22 cellular contexts compared by ENCODE assay signal in the genomic region with DNA sequence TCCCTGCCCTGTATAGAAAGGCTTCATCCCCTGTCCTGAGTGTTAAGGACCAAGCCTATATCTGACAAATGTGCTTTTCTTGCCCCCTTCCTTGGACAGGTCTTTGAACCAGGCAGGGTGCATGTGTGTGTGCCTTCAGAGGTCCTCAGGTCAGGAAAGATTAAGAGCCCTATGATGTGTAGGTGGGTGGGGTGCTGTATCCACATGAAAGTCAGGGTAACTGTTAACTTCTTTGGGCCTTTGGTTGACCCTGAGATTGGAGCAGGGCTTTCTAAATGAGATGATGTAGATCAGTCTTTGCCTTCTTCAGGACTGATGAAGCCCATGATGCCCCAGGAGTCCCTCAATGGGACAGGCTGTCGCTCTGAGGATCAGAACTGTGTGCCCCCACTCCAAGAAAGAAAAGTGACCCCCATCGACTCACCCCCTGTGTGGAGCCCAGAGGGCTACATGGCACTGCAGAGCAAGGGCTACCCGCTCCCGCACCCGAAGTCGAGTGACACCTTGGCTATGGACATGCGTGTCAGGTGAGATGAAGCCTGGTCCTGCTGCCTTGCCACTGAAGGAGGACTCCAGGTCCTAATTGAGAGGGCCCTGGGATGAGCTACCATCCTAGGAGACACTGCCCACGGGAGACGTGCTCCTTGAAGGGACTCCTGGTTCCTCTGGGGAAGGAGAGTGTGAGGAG. TPM values are rescaled to one million over a fixed set of nuclear protein-coding genes. Genes with fewer than 3 reads are reported as not detected.
DNase-seq lines count a peak whose midpoint lies in the region; ATAC-seq and TF ChIP-seq lines count a peak whose summit lies in the region.
"Had no signal": no experiment of that assay in that cellular context is flagged by ENCODE, and none has a peak within 500 bp of the region (broad histone marks: within the 10 kb centered on the region; RNA-seq: fewer than 3 reads in every experiment).

No MANE protein-coding gene starts in this region.

- H3K4me3 ChIP-seq in mesodermal cell (ENCODE audit: extremely low read depth, insufficient read depth, low read length, poor library complexity, severe bottlenecking) (no peak overlapping the region), vagina (no peak overlapping the region)
- H3K4me3 ChIP-seq: ascending aorta, esophagus squamous epithelium, GM12878, GM23248 had no signal

- no peaks in the 10 kb centered on the region for H3K9me3 Mint-ChIP-seq in activated naive CD8-positive, alpha-beta T cell (ENCODE audit: low read depth)
- H3K9me3 Mint-ChIP-seq in activated naive CD8-positive, alpha-beta T cell treated with anti-CD3 and anti-CD28 coated beads, Interleukin-2, amount 50 U/mL, for 24 hours, result no peaks in the 10 kb centered on the region
- no peaks in the 10 kb centered on the region for H3K9me3 Mint-ChIP-seq in activated naive CD8-positive, alpha-beta T cell treated with anti-CD3 and anti-CD28 coated beads for 36 hours
- no peaks in the 10 kb centered on the region for H3K9me3 Mint-ChIP-seq in stimulated activated naive B cell treated with anti-CD40 and anti-IgM and Interleukin-4, amounts not matched to agents 10 μg/mL and 1 μg/mL and 100 μg/mL, for 72 hours
- H3K9me3 Mint-ChIP-seq: CD4-positive, alpha-beta T cell had no signal

- no peak for TF ChIP-seq POLR2A in vagina (IDR thresholded peaks at IDR 0.05)

- H3K4me3 Mint-ChIP-seq in activated naive CD8-positive, alpha-beta T cell, result no peak overlapping the region
- no peak overlapping the region for H3K4me3 Mint-ChIP-seq in activated naive CD8-positive, alpha-beta T cell treated with anti-CD3 and anti-CD28 coated beads, Interleukin-2, amount 50 U/mL, for 24 hours
- no peak overlapping the region for H3K4me3 Mint-ChIP-seq in activated naive CD8-positive, alpha-beta T cell treated with anti-CD3 and anti-CD28 coated beads for 36 hours
- H3K4me3 Mint-ChIP-seq in stimulated activated naive B cell treated with anti-CD40 and anti-IgM and Interleukin-4, amounts not matched to agents 10 μg/mL and 1 μg/mL and 100 μg/mL, for 72 hours, result no peak overlapping the region
- H3K4me3 Mint-ChIP-seq: CD4-positive, alpha-beta T cell had no signal

- H3K36me3 ChIP-seq in mesodermal cell (ENCODE audit: control insufficient read depth, insufficient read depth, low read length) (peaks cover 94% of the 10 kb centered on the region), vagina (peaks cover 0 to 98% of the 10 kb centered on the region in 2 donors)

- peaks cover 3% of the 10 kb centered on the region for H3K4me1 ChIP-seq in mesodermal cell (ENCODE audit: control insufficient read depth, insufficient read depth, low read length, poor library complexity, severe bottlenecking)
- H3K4me1 ChIP-seq in vagina, result no peaks in the 10 kb centered on the region
- H3K4me1 ChIP-seq: ascending aorta, esophagus squamous epithelium had no signal

- intact Hi-C loops in vagina (cut with DNase I), result no loop called here

- peak overlapping the region; percentile 64 for H3K27ac Mint-ChIP-seq in activated naive CD8-positive, alpha-beta T cell
- H3K27ac Mint-ChIP-seq in activated naive CD8-positive, alpha-beta T cell treated with anti-CD3 and anti-CD28 coated beads, Interleukin-2, amount 50 U/mL, for 24 hours, result no peak overlapping the region
- H3K27ac Mint-ChIP-seq in activated naive CD8-positive, alpha-beta T cell treated with anti-CD3 and anti-CD28 coated beads for 36 hours, result peak overlapping the region; percentile 48
- peak overlapping the region; percentile 86 for H3K27ac Mint-ChIP-seq in stimulated activated naive B cell treated with anti-CD40 and anti-IgM and Interleukin-4, amounts not matched to agents 10 μg/mL and 1 μg/mL and 100 μg/mL, for 72 hours
- H3K27ac Mint-ChIP-seq: CD4-positive, alpha-beta T cell had no signal

- peaks cover 4% of the 10 kb centered on the region for H3K4me1 Mint-ChIP-seq in activated naive CD8-positive, alpha-beta T cell (ENCODE audit: low read depth)
- H3K4me1 Mint-ChIP-seq in activated naive CD8-positive, alpha-beta T cell treated with anti-CD3 and anti-CD28 coated beads, Interleukin-2, amount 50 U/mL, for 24 hours, result no peaks in the 10 kb centered on the region
- peaks cover 2% of the 10 kb centered on the region for H3K4me1 Mint-ChIP-seq in activated naive CD8-positive, alpha-beta T cell treated with anti-CD3 and anti-CD28 coated beads for 36 hours
- H3K4me1 Mint-ChIP-seq in stimulated activated naive B cell treated with anti-CD40 and anti-IgM and Interleukin-4, amounts not matched to agents 10 μg/mL and 1 μg/mL and 100 μg/mL, for 72 hours, result peaks cover 9 to 20% of the 10 kb centered on the region in 2 donors

- 99% methylated on average over 8 to 9 of the region's 9 CpGs for WGBS in mesodermal cell (ENCODE audit: insufficient coverage in 2 of 2), 2 experiments

- no peak for TF ChIP-seq CTCF in vagina (IDR thresholded peaks at IDR 0.05)

- H3K27ac ChIP-seq in mesodermal cell (ENCODE audit: low read depth, low read length, severe bottlenecking) (peak overlapping the region; percentile 6), vagina (no peak overlapping the region)
- H3K27ac ChIP-seq: ascending aorta, esophagus squamous epithelium, GM23248 had no signal

- H3K27me3 ChIP-seq in vagina, result no peaks in the 10 kb centered on the region
- H3K27me3 ChIP-seq: ascending aorta, esophagus squamous epithelium had no signal

- peaks cover 12% of the 10 kb centered on the region for H3K36me3 Mint-ChIP-seq in activated naive CD8-positive, alpha-beta T cell
- peaks cover 40% of the 10 kb centered on the region for H3K36me3 Mint-ChIP-seq in activated naive CD8-positive, alpha-beta T cell treated with anti-CD3 and anti-CD28 coated beads, Interleukin-2, amount 50 U/mL, for 24 hours (ENCODE audit: low read depth)
- H3K36me3 Mint-ChIP-seq in activated naive CD8-positive, alpha-beta T cell treated with anti-CD3 and anti-CD28 coated beads for 36 hours, result peaks cover 45% of the 10 kb centered on the region
- peaks cover 38 to 69% of the 10 kb centered on the region in 2 donors for H3K36me3 Mint-ChIP-seq in stimulated activated naive B cell treated with anti-CD40 and anti-IgM and Interleukin-4, amounts not matched to agents 10 μg/mL and 1 μg/mL and 100 μg/mL, for 72 hours

- ATAC-seq in activated naive CD8-positive, alpha-beta T cell treated with anti-CD3 and anti-CD28 coated beads, Interleukin-2, amount 50 U/mL, for 24 hours, result no peak
- ATAC-seq in stimulated activated naive B cell treated with anti-CD40 and anti-IgM and Interleukin-4, amounts not matched to agents 10 μg/mL and 1 μg/mL and 100 μg/mL, for 72 hours (replicated peaks), result no peak
- ATAC-seq: GM12878, right cardiac atrium had no signal

- DNase-seq in activated naive CD8-positive, alpha-beta T cell treated with anti-CD3 and anti-CD28 coated beads, Interleukin-2, amount 50 U/mL, for 24 hours, result no peak
- DNase-seq in activated naive CD8-positive, alpha-beta T cell treated with anti-CD3 and anti-CD28 coated beads for 36 hours, result no peak
- no peak for DNase-seq in stimulated activated naive B cell treated with anti-CD40 and anti-IgM and Interleukin-4, amounts not matched to agents 10 μg/mL and 1 μg/mL and 100 μg/mL, for 72 hours
- no peak for DNase-seq in vagina (ENCODE audit: extremely low spot score in 2 of 2)
- DNase-seq in GDM1 (lab: John Stamatoyannopoulos, UW), result no peak
- DNase-seq in SHP77 (lab: John Stamatoyannopoulos, UW), result no peak
- DNase-seq: activated CD4-positive, CD25-positive, alpha-beta regulatory T cell treated with anti-CD3 and anti-CD28 coated beads, Interleukin-2, amount 50 U/mL, for 72 hours; activated gamma-delta T cell treated with Interleukin-2 at 50 U/mL for 16 hours; effector memory CD4-positive, alpha-beta T cell; esophagus squamous epithelium; GF-D8; GM23248; NCI-H1436 treated with DMSO at 0.1 percent for 48 hours; NCI-H524 treated with DMSO at 0.1 percent for 48 hours; right cardiac atrium; SK-N-SH; stimulated activated naive CD4-positive, alpha-beta T cell treated with Interleukin-2 at 50 U/mL for 16 hours had no signal

- H3K9me3 ChIP-seq in mesodermal cell (ENCODE audit: control insufficient read depth, low read length) (no peaks in the 10 kb centered on the region), vagina (no peaks in the 10 kb centered on the region)
- H3K9me3 ChIP-seq: ascending aorta, esophagus squamous epithelium, SK-N-SH had no signal

- no peaks in the 10 kb centered on the region for H3K27me3 Mint-ChIP-seq in activated naive CD8-positive, alpha-beta T cell
- no peaks in the 10 kb centered on the region for H3K27me3 Mint-ChIP-seq in activated naive CD8-positive, alpha-beta T cell treated with anti-CD3 and anti-CD28 coated beads, Interleukin-2, amount 50 U/mL, for 24 hours
- H3K27me3 Mint-ChIP-seq in activated naive CD8-positive, alpha-beta T cell treated with anti-CD3 and anti-CD28 coated beads for 36 hours, result no peaks in the 10 kb centered on the region
- no peaks in the 10 kb centered on the region for H3K27me3 Mint-ChIP-seq in stimulated activated naive B cell treated with anti-CD40 and anti-IgM and Interleukin-4, amounts not matched to agents 10 μg/mL and 1 μg/mL and 100 μg/mL, for 72 hours
- H3K27me3 Mint-ChIP-seq: CD4-positive, alpha-beta T cell had no signal

RNA-seq across cellular contexts. Expression of gene POMT1, which starts 29.4 kb away (rescaled TPM):
- total RNA-seq in activated naive CD8-positive, alpha-beta T cell treated with anti-CD3 and anti-CD28 coated beads for 36 hours, result 10 to 100 TPM; 19.4 to 21.5 TPM
- 26.4 TPM for polyA plus RNA-seq in mesodermal cell (2013, experiment 1 of 2)
- 24.8 TPM for polyA plus RNA-seq in mesodermal cell (2013, experiment 2 of 2)
- 14.5 TPM for total RNA-seq in vagina

RNA-seq across cellular contexts. Expression of gene UCK1, which starts 57.7 kb away (rescaled TPM):
- 10 to 100 TPM; 22.1 to 23.0 TPM for total RNA-seq in activated naive CD8-positive, alpha-beta T cell treated with anti-CD3 and anti-CD28 coated beads for 36 hours
- polyA plus RNA-seq in mesodermal cell (2013, experiment 1 of 2), result 17.8 TPM
- 14.5 TPM for polyA plus RNA-seq in mesodermal cell (2013, experiment 2 of 2)
- 37.3 TPM for total RNA-seq in vagina
